Comparison of ENCODE assay signal across 8 cellular contexts in genomic region chr1:46223472-46223943, GRCh38. TPM values are rescaled to one million over a fixed set of nuclear protein-coding genes. Genes with fewer than 3 reads are reported as not detected.
DNase-seq lines count a peak whose midpoint lies in the region; ATAC-seq, FAIRE-seq and TF ChIP-seq lines count a peak whose summit lies in the region.

No MANE protein-coding gene starts in this region.

- no peaks in the 10 kb centered on the region for H3K27me3 ChIP-seq in brain microvascular endothelial cell (replicated peaks)

- DNase-seq in G401 (ENCODE audit: low spot score) (peak; percentile 92), NCI-H2081 treated with DMSO at 0.1 percent for 48 hours (lab: John Stamatoyannopoulos, UW) (peak; percentile 30), brain microvascular endothelial cell (peak; percentile 80), inferior parietal cortex (ENCODE audit: extremely low spot score) (peak; percentile 91)
- peak; percentile 46 for DNase-seq in stimulated activated CD4-positive, alpha-beta T cell treated with anti-CD3 and anti-CD28 coated beads, Interleukin-12 subunit alpha, Interleukin-12 subunit beta, amount 100 ng/mL, for 4 hours

- H3K27ac ChIP-seq in brain microvascular endothelial cell, result no peak overlapping the region

- ATAC-seq in HG02678 (IDR thresholded peaks at IDR 0.05; ENCODE audit: unreplicated experiment) (peak; percentile 61), GM19467 (IDR thresholded peaks at IDR 0.05; ENCODE audit: unreplicated experiment) (no peak)

- FAIRE-seq in TTC549 (lab: Jason Lieb, UNC), result peak; percentile 81

- in situ Hi-C loops in G401 (cut with HindIII; ENCODE audit: low sequenced_read_pairs), result no loop called here
- in situ Hi-C loops in brain microvascular endothelial cell (cut with HindIII; ENCODE audit: low pct_ligation_motif_present, low sequenced_read_pairs), result no loop called here

- no peak overlapping the region for H3K4me3 ChIP-seq in brain microvascular endothelial cell (ENCODE audit: low read depth, low read length)

- no peaks in the 10 kb centered on the region for H3K36me3 ChIP-seq in brain microvascular endothelial cell (replicated peaks)

- TF ChIP-seq CTCF in brain microvascular endothelial cell (IDR thresholded peaks at IDR 0.05; ENCODE audit: low read depth, low read length, missing control alignments), result peak; percentile 94

RNA-seq across cellular contexts. Expression of gene LURAP1, which starts 20.4 kb away (rescaled TPM):
- total RNA-seq in G401 (2014; rRNA removed; shearing (Covaris generic)), result 6.0 and 7.8 TPM in 2 replicates

RNA-seq across cellular contexts. Expression of gene RAD54L, which starts 24.1 kb away (rescaled TPM):
- 16.8 and 20.6 TPM in 2 replicates for total RNA-seq in G401 (2014; rRNA removed; shearing (Covaris generic))

RNA-seq across cellular contexts. Expression of gene POMGNT1, which starts 25.3 kb away (rescaled TPM):
- total RNA-seq in G401 (2014; rRNA removed; shearing (Covaris generic)), result 78.6 and 118 TPM in 2 replicates

RNA-seq across cellular contexts. Expression of gene P3R3URF, which starts 47.2 kb away (rescaled TPM):
- not detected in 2 replicates for total RNA-seq in G401 (2014; rRNA removed; shearing (Covaris generic))

RNA-seq across cellular contexts. Expression of gene TSPAN1, which starts 48.6 kb away (rescaled TPM):
- total RNA-seq in G401 (2014; rRNA removed; shearing (Covaris generic)), result 5.9 TPM in 1 of 2 replicates, not detected in the other

Comparison
In these comparisons a context has a peak if more than half of its experiments do, and no peak if none do; other contexts are left out.
1. DNase-seq: peak in every context shown above with its lines; median percentile 92 in G401; 91 in inferior parietal cortex; 80 in brain microvascular endothelial cell; 46 in stimulated activated CD4-positive, alpha-beta T cell treated with anti-CD3 and anti-CD28 coated beads, Interleukin-12 subunit alpha, Interleukin-12 subunit beta, amount 100 ng/mL, for 4 hours; 30 in NCI-H2081 treated with DMSO at 0.1 percent for 48 hours.